ENCODE assay signal across 1 cellular context in genomic region chr19:35596366-35596999, GRCh38.
TF ChIP-seq lines count a peak whose summit lies in the region.

No MANE protein-coding gene starts in this region.

TF ChIP-seq in GM12878, 131 proteins besides CTCF, POLR2A, EP300 and RAD21 (continued from another document):
- TF ChIP-seq MEF2B (IDR thresholded peaks at IDR 0.05; ENCODE audit: partially characterized antibody, poor library complexity, severe bottlenecking) (peak; percentile 59), BCL3 (IDR thresholded peaks at IDR 0.05; ENCODE audit: borderline replicate concordance, insufficient read depth, low read depth, low read length, poor library complexity, severe bottlenecking) (no peak)
TF ChIP-seq in GM12878: peak in this region for 24.
